8 cellular contexts compared by ENCODE assay signal in genomic region chr6:81465859-81466258, GRCh38.
A peak's percentile ranks its signal among the peaks of the same experiment; 100 is the strongest.
DNase-seq lines count a peak whose midpoint lies in the region; ATAC-seq, FAIRE-seq and TF ChIP-seq lines count a peak whose summit lies in the region.

No MANE protein-coding gene starts in this region.

- intact Hi-C loops in pancreas (cut with DNase I), result no loop called here

- H3K4me3 ChIP-seq in cardiac fibroblast (replicated peaks in 1 of 2; ENCODE audit: low read depth in 2 of 2, low read length in 2 of 2), result no peak overlapping the region
- H3K4me3 ChIP-seq in pancreas, result no peak overlapping the region

- no peaks in the 10 kb centered on the region for H3K9me3 ChIP-seq in pancreas

- H3K4me1 ChIP-seq in pancreas, result no peaks in the 10 kb centered on the region

- no peaks in the 10 kb centered on the region for H3K36me3 ChIP-seq in pancreas

- no peak for ATAC-seq in pancreas
- ATAC-seq in GM21526 (IDR thresholded peaks at IDR 0.05; ENCODE audit: low FRiP score, unreplicated experiment), result no peak
- ATAC-seq in HG03432 (IDR thresholded peaks at IDR 0.05; ENCODE audit: unreplicated experiment), result no peak

- peak; percentile 13 for FAIRE-seq in pancreas (lab: Jason Lieb, UNC)

- no peaks in the 10 kb centered on the region for H3K27me3 ChIP-seq in pancreas

- H3K27ac ChIP-seq in pancreas, result no peak overlapping the region

- TF ChIP-seq CTCF in cardiac fibroblast (IDR thresholded peaks at IDR 0.05; ENCODE audit: low read depth, low read length) (peak; percentile 62), pancreas (IDR thresholded peaks at IDR 0.05) (peak in 2 of 4 donors; percentile 19 to 34)

- peak; percentile 43 for DNase-seq in DMS 273 (lab: John Stamatoyannopoulos, UW; ENCODE audit: unreplicated experiment)
- no peak for DNase-seq in DMS 273 treated with DMSO at 0.1 percent for 48 hours (lab: John Stamatoyannopoulos, UW)
- peak; percentile 21 for DNase-seq in NAMALWA (ENCODE audit: low spot score)
- DNase-seq in cardiac fibroblast (ENCODE audit: low read depth in 2 of 2), result peak; percentile 33 to 61
- DNase-seq in pancreas, result no peak
- DNase-seq in NOMO-1 treated with dmso at 0.1 percent for 144 hours (lab: John Stamatoyannopoulos, UW; ENCODE audit: unreplicated experiment), result no peak

Comparison
In these comparisons a context has a peak if more than half of its experiments do, and no peak if none do; other contexts are left out.
1. DNase-seq: peak in DMS 273 (single experiment), NAMALWA (single experiment) and cardiac fibroblast (2 of 2); none in DMS 273 treated with DMSO at 0.1 percent for 48 hours (single experiment), pancreas (0 of 6) and NOMO-1 treated with dmso at 0.1 percent for 144 hours (single experiment).